Comparison of ENCODE assay signal across 10 cellular contexts in the genomic region with DNA sequence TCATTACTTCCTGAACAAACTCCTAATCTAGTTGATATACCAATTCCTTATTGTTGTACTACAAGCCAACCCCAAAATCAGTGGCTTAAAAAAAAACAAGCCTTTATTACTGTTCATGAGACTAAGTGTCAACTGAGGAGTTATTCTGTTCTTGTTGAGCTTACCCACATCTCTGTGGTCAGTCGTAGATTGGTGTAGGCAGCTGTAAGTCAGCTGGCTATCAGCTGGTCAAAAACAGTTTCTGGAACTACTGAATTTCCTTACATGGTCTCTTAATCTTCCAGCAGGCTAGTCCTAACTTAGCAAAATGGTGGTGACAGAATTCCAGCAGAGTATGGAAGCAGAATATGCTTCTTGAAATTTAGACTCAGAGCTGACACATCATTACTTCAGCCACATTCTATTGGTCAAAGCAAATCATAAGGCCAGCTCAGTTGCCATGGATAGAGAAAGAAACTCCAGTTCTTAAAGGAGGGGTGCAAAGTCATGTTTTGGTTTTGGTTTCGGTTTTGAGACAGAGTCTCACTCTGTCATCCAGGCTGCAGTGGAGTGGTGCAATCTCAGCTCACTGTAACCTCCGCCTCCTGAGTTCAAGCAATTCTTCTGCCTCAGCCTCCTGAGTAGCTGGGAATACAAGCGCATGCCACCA.
A peak's percentile ranks its signal among the peaks of the same experiment; 100 is the strongest.
DNase-seq lines count a peak whose midpoint lies in the region; ATAC-seq and TF ChIP-seq lines count a peak whose summit lies in the region.
"Had no signal": no experiment of that assay in that cellular context is flagged by ENCODE, and none has a peak within 500 bp of the region (broad histone marks: within the 10 kb centered on the region; RNA-seq: fewer than 3 reads in every experiment).

No MANE protein-coding gene starts in this region.

- H3K27ac Mint-ChIP-seq in activated naive CD4-positive, alpha-beta T cell treated with anti-CD3 and anti-CD28 coated beads, Interleukin-2, amount 50 U/mL, for 72 hours = no peak overlapping the region
- H3K27ac Mint-ChIP-seq in nephron progenitor cell = no peak overlapping the region
- H3K27ac Mint-ChIP-seq: activated B cell treated with CpG ODN at 0.5 μM for 24 hours, type B pancreatic cell had no signal

- H3K27me3 Mint-ChIP-seq in nephron progenitor cell (ENCODE audit: low read depth, poor library complexity) = no peaks in the 10 kb centered on the region
- H3K27me3 Mint-ChIP-seq: activated B cell treated with CpG ODN at 0.5 μM for 24 hours, type B pancreatic cell had no signal

- H3K27ac ChIP-seq in OCI-LY1 (ENCODE audit: low read depth, low read length, poor library complexity, severe bottlenecking) (no peak overlapping the region), body of pancreas (no peak overlapping the region)

- H4K20me1 ChIP-seq in OCI-LY1 (ENCODE audit: insufficient read depth, low read length) = no peaks in the 10 kb centered on the region

- no peaks in the 10 kb centered on the region for H3K4me1 ChIP-seq in OCI-LY1 (ENCODE audit: insufficient read depth, low read length, severe bottlenecking)
- no peaks in the 10 kb centered on the region for H3K4me1 ChIP-seq in body of pancreas

- H3K9me3 ChIP-seq in OCI-LY1 (ENCODE audit: low read length) (0 out of 2 replicates have a peak, but pooled peaks cover 3% of the 10 kb centered on the region), body of pancreas (peaks cover 0 to 6% (median 0%) of the 10 kb centered on the region in 3 donors)

- no peak overlapping the region for H3K9ac ChIP-seq in OCI-LY1 (ENCODE audit: low read length)

- H3K4me3 Mint-ChIP-seq in nephron progenitor cell = no peak overlapping the region
- H3K4me3 Mint-ChIP-seq: activated B cell treated with CpG ODN at 0.5 μM for 24 hours, type B pancreatic cell had no signal

- H2AFZ ChIP-seq in OCI-LY1 (ENCODE audit: low read length) = peak overlapping the region; percentile 80; the same call in 1 of the 2 replicates

- TF ChIP-seq POLR2A in body of pancreas (IDR thresholded peaks at IDR 0.05) = no peak

- H3K9me2 ChIP-seq in OCI-LY1 (ENCODE audit: low read depth, low read length) = no peaks in the 10 kb centered on the region

- peak overlapping the region; percentile 42 for H3K4me2 ChIP-seq in OCI-LY1 (ENCODE audit: low read length)

- H3K79me2 ChIP-seq in OCI-LY1 (ENCODE audit: insufficient read depth, low read length) = no peaks in the 10 kb centered on the region

- DNase-seq in left ventricle myocardium superior = no peak
- DNase-seq in Right ventricle myocardium superior = no peak
- peak; percentile 25 for DNase-seq in fibroblast of gingiva (ENCODE audit: low read depth)
- no peak for DNase-seq in body of pancreas
- DNase-seq in activated naive CD4-positive, alpha-beta T cell treated with anti-CD3 and anti-CD28 coated beads, Interleukin-2, amount 50 U/mL, for 72 hours (ENCODE audit: low spot score in 2 of 2) = no peak
- DNase-seq in NCI-H187 (lab: John Stamatoyannopoulos, UW) = no peak
- no peak for DNase-seq in nephron progenitor cell
- DNase-seq: activated B cell treated with CpG ODN at 0.5 μM for 24 hours had no signal

- H3F3A ChIP-seq in OCI-LY1 (ENCODE audit: insufficient read depth, low read length) = no peaks in the 10 kb centered on the region

- ATAC-seq in left ventricle myocardium superior = peak; percentile 51
- no peak for ATAC-seq in Right ventricle myocardium superior (ENCODE audit: poor library complexity)
- no peak for ATAC-seq in body of pancreas
- no peak for ATAC-seq in activated naive CD4-positive, alpha-beta T cell treated with anti-CD3 and anti-CD28 coated beads, Interleukin-2, amount 50 U/mL, for 72 hours

- TF ChIP-seq CTCF in OCI-LY1 (IDR thresholded peaks at IDR 0.05; ENCODE audit: low read length) (no peak), body of pancreas (IDR thresholded peaks at IDR 0.05) (no peak), nephron progenitor cell (IDR thresholded peaks at IDR 0.05) (no peak)

- H3K4me1 Mint-ChIP-seq in nephron progenitor cell = no peaks in the 10 kb centered on the region
- H3K4me1 Mint-ChIP-seq: activated B cell treated with CpG ODN at 0.5 μM for 24 hours had no signal

- H3K36me3 Mint-ChIP-seq in activated naive CD4-positive, alpha-beta T cell treated with anti-CD3 and anti-CD28 coated beads, Interleukin-2, amount 50 U/mL, for 72 hours = no peaks in the 10 kb centered on the region
- H3K36me3 Mint-ChIP-seq in nephron progenitor cell (ENCODE audit: low read depth) = peaks cover 10% of the 10 kb centered on the region
- H3K36me3 Mint-ChIP-seq: type B pancreatic cell had no signal

- H3K9me3 Mint-ChIP-seq in activated naive CD4-positive, alpha-beta T cell treated with anti-CD3 and anti-CD28 coated beads, Interleukin-2, amount 50 U/mL, for 72 hours = peaks cover 17 to 31% of the 10 kb centered on the region in 2 donors
- peaks cover 36% of the 10 kb centered on the region for H3K9me3 Mint-ChIP-seq in nephron progenitor cell

- H3K36me3 ChIP-seq in OCI-LY1 (ENCODE audit: insufficient read depth, low read length) (no peaks in the 10 kb centered on the region), body of pancreas (replicated peaks in 1 of 2; ENCODE audit: insufficient read depth in 1 of 2, low read depth in 2 of 2) (no peaks in the 10 kb centered on the region)

- 73 to 79% methylated on average over 4 of the region's 4 CpGs for WGBS in body of pancreas, 2 donors

- H3K4me3 ChIP-seq in OCI-LY1 (ENCODE audit: low read depth, low read length, poor library complexity, severe bottlenecking) (peak overlapping the region; percentile 48), body of pancreas (no peak overlapping the region)

- no peaks in the 10 kb centered on the region for H3K27me3 ChIP-seq in OCI-LY1 (ENCODE audit: insufficient read depth, low read length)
- no peaks in the 10 kb centered on the region for H3K27me3 ChIP-seq in body of pancreas

- intact Hi-C loops in left ventricle myocardium superior (cut with micrococcal nuclease) = no loop called here
- intact Hi-C loops in Right ventricle myocardium superior (cut with DNase I) = no loop called here
- intact Hi-C loops in body of pancreas (cut with DNase I) = no loop called here
